Comparison of ENCODE assay signal across 17 cellular contexts in genomic region chr6:138182939-138183791, GRCh38. TPM values are rescaled to one million over a fixed set of nuclear protein-coding genes. Genes with fewer than 3 reads are reported as not detected.
DNase-seq lines count a peak whose midpoint lies in the region; TF ChIP-seq lines count a peak whose summit lies in the region.
"Had no signal": no experiment of that assay in that cellular context is flagged by ENCODE, and none has a peak within 500 bp of the region (broad histone marks: within the 10 kb centered on the region; RNA-seq: fewer than 3 reads in every experiment).

No MANE protein-coding gene starts in this region.

- H3K4me1 Mint-ChIP-seq in glutamatergic neuron (ENCODE audit: low read depth, unreplicated experiment): peaks cover 17% of the 10 kb centered on the region

- H3K27ac ChIP-seq in prostate gland (peak overlapping the region; percentile 58 to 66), spleen (no peak overlapping the region), ovary (no peak overlapping the region)
- H3K27ac ChIP-seq: coronary artery, GM23248, left ventricle myocardium inferior had no signal

- H3K27ac Mint-ChIP-seq in glutamatergic neuron (ENCODE audit: unreplicated experiment): peak overlapping the region; percentile 1

- no peaks in the 10 kb centered on the region for H3K36me3 ChIP-seq in prostate gland
- no peaks in the 10 kb centered on the region for H3K36me3 ChIP-seq in spleen
- no peaks in the 10 kb centered on the region for H3K36me3 ChIP-seq in ovary
- H3K36me3 ChIP-seq: left ventricle myocardium inferior had no signal

- H3K27me3 ChIP-seq in prostate gland (replicated peaks; ENCODE audit: insufficient read depth): no peaks in the 10 kb centered on the region
- peaks cover 0 to 22% (median 0%) of the 10 kb centered on the region in 7 donors for H3K27me3 ChIP-seq in spleen (replicated peaks in 1 of 7)
- no peaks in the 10 kb centered on the region for H3K27me3 ChIP-seq in ovary

- DNase-seq in LNCaP clone FGC (ENCODE audit: low read depth) (no peak), NCI-H748 (lab: John Stamatoyannopoulos, UW; ENCODE audit: unreplicated experiment) (peak; percentile 94), glutamatergic neuron (no peak), prostate gland (ENCODE audit: low spot score) (peak; percentile 35), spleen (no peak), mesenteric fat pad (ENCODE audit: low spot score) (no peak), posterior vena cava (ENCODE audit: low spot score) (no peak), ovary (no peak)
- DNase-seq: activated CD4-positive, alpha-beta T cell treated with anti-CD3 and anti-CD28 coated beads, Interleukin-2, amount 50 U/mL, for 1 hour; GM23248; left ventricle myocardium inferior; stimulated activated CD4-positive, alpha-beta T cell treated with anti-CD3 and anti-CD28 coated beads, Interleukin-2, amount 100 ng/mL, for 24 hours; stimulated activated naive CD4-positive, alpha-beta T cell had no signal

- TF ChIP-seq EP300 in ovary (IDR thresholded peaks at IDR 0.05): no peak

- TF ChIP-seq CTCF in LNCaP clone FGC (IDR thresholded peaks at IDR 0.05; ENCODE audit: control insufficient read depth, extremely low read depth, insufficient read depth) (no peak), glutamatergic neuron (IDR thresholded peaks at IDR 0.05; ENCODE audit: partially characterized antibody, unreplicated experiment) (no peak), prostate gland (IDR thresholded peaks at IDR 0.05) (no peak), spleen (IDR thresholded peaks at IDR 0.05 in 8 of 11, conservative IDR thresholded peaks at IDR 0.05 in 3 of 11) (no peak), ovary (IDR thresholded peaks at IDR 0.05) (no peak)

- H3K9me3 ChIP-seq in prostate gland: no peaks in the 10 kb centered on the region
- peaks cover 0 to 14% (median 9%) of the 10 kb centered on the region in 8 donors for H3K9me3 ChIP-seq in spleen
- H3K9me3 ChIP-seq in ovary: no peaks in the 10 kb centered on the region

- H3K4me3 ChIP-seq in LNCaP clone FGC (ENCODE audit: low read depth, low read length): peak overlapping the region; percentile 16; the same call in 1 of the 2 replicates
- H3K4me3 ChIP-seq in prostate gland: no peak overlapping the region
- H3K4me3 ChIP-seq in spleen: no peak overlapping the region
- no peak overlapping the region for H3K4me3 ChIP-seq in ovary
- H3K4me3 ChIP-seq: coronary artery, GM23248, K562, left ventricle myocardium inferior had no signal

- no peak overlapping the region for H3K4me3 Mint-ChIP-seq in glutamatergic neuron (ENCODE audit: unreplicated experiment)

- intact Hi-C loops in prostate gland (cut with DNase I): no loop called here
- intact Hi-C loops in spleen (cut with DNase I; ENCODE audit: low total_unique reads): no loop called here
- intact Hi-C loops in posterior vena cava (cut with DNase I): no loop called here
- intact Hi-C loops in ovary (cut with DNase I): no loop called here

- H3K4me1 ChIP-seq in prostate gland (replicated peaks): peaks cover 17% of the 10 kb centered on the region
- H3K4me1 ChIP-seq in spleen: no peaks in the 10 kb centered on the region
- no peaks in the 10 kb centered on the region for H3K4me1 ChIP-seq in ovary (ENCODE audit: insufficient read depth)

- WGBS in prostate gland: 40% methylated on average over 8 of the region's 8 CpGs
- 70 to 85% (median 77%) methylated on average over 8 of the region's 8 CpGs for WGBS in spleen, 5 donors
- 46 to 58% (median 49%) methylated on average over 8 of the region's 8 CpGs for WGBS in ovary, 3 donors

- H3K27me3 Mint-ChIP-seq in glutamatergic neuron (ENCODE audit: unreplicated experiment): no peaks in the 10 kb centered on the region

- H3K36me3 Mint-ChIP-seq in glutamatergic neuron (ENCODE audit: unreplicated experiment): peaks cover 5% of the 10 kb centered on the region

- no peak for TF ChIP-seq POLR2A in prostate gland (IDR thresholded peaks at IDR 0.05)
- TF ChIP-seq POLR2A in spleen (IDR thresholded peaks at IDR 0.05): no peak
- no peak for TF ChIP-seq POLR2A in ovary (IDR thresholded peaks at IDR 0.05)

- peaks cover 1% of the 10 kb centered on the region for H3K9me3 Mint-ChIP-seq in glutamatergic neuron (ENCODE audit: unreplicated experiment)

RNA-seq across cellular contexts. Expression of gene ARFGEF3, which starts 21.4 kb away (rescaled TPM):
- 15.3 TPM for total RNA-seq in glutamatergic neuron (ENCODE audit: unreplicated experiment)
- total RNA-seq in prostate gland: 10 to 100 TPM; 41.0 to 80.1 TPM
- 1 to 10 TPM; 1.6 to 3.1 (median 1.8) TPM for total RNA-seq in spleen
- polyA plus RNA-seq in spleen: under 1 TPM; 0.09 to 0.19 (median 0.11) TPM
- total RNA-seq in mesenteric fat pad: 2.6 TPM
- total RNA-seq in posterior vena cava: 1 to 10 TPM; 1.3 to 2.0 TPM
- total RNA-seq in ovary: 1 to 10 TPM in 2 of 7 donors, under 1 TPM in 5; 0.18 to 6.1 (median 0.77) TPM
- under 1 TPM; 0.15 to 0.27 TPM for polyA plus RNA-seq in ovary

RNA-seq across cellular contexts. Expression of gene PBOV1, which starts 35.1 kb away (rescaled TPM):
- not detected for total RNA-seq in glutamatergic neuron (ENCODE audit: unreplicated experiment)
- not detected for total RNA-seq in prostate gland
- not detected for total RNA-seq in spleen
- polyA plus RNA-seq in spleen: not detected
- not detected for total RNA-seq in mesenteric fat pad
- not detected for total RNA-seq in posterior vena cava
- total RNA-seq in ovary: not detected
- not detected for polyA plus RNA-seq in ovary
- total RNA-seq: fibroblast of villous mesenchyme, GM23248, K562, left ventricle myocardium inferior, osteocyte had no signal
- polyA plus RNA-seq: GM23248, K562 had no signal

Comparison
In these comparisons a context has a peak if more than half of its experiments do, and no peak if none do; other contexts are left out.
1. DNase-seq: peak in NCI-H748 (single experiment) and prostate gland (single experiment); none in LNCaP clone FGC (single experiment), glutamatergic neuron (single experiment), spleen (single experiment), mesenteric fat pad (single experiment), posterior vena cava (single experiment) and ovary (0 of 5).
2. H3K27ac ChIP-seq: peak in prostate gland (2 of 2); none in spleen (0 of 8) and ovary (0 of 2).